ENCODE assay signal across 8 cellular contexts in genomic region chr11:72975778-72976520, GRCh38.
DNase-seq lines count a peak whose midpoint lies in the region; ATAC-seq and TF ChIP-seq lines count a peak whose summit lies in the region.

No MANE protein-coding gene starts in this region.

- H3K9ac ChIP-seq in colonic mucosa (ENCODE audit: low read depth in 2 of 2, low read length in 2 of 2), result no peak overlapping the region

- DNase-seq in AG20443 (ENCODE audit: low spot score) (peak; percentile 56), NCI-H226 (peak; percentile 81), colonic mucosa (no peak), DMS53 treated with DMSO at 0.1 percent for 48 hours (lab: John Stamatoyannopoulos, UW; ENCODE audit: unreplicated experiment) (no peak), endothelial cell (ENCODE audit: low spot score) (no peak)
- DNase-seq in naive thymus-derived CD4-positive, alpha-beta T cell, result no peak
- no peak for DNase-seq in activated naive CD4-positive, alpha-beta T cell treated with anti-CD3 and anti-CD28 coated beads, Interleukin-2, amount 50 U/mL, for 16 hours

- H3K4me3 Mint-ChIP-seq in naive thymus-derived CD4-positive, alpha-beta T cell, result no peak overlapping the region
- no peak overlapping the region for H3K4me3 Mint-ChIP-seq in endothelial cell (ENCODE audit: unreplicated experiment)

- H3K4me1 ChIP-seq in colonic mucosa, result no peaks in the 10 kb centered on the region
- H3K4me1 ChIP-seq in naive thymus-derived CD4-positive, alpha-beta T cell (ENCODE audit: control insufficient read depth in 2 of 2, insufficient read depth in 2 of 2, low read length in 2 of 2), result no peaks in the 10 kb centered on the region

- H3K9me3 ChIP-seq in colonic mucosa, result no peaks in the 10 kb centered on the region
- no peaks in the 10 kb centered on the region for H3K9me3 ChIP-seq in naive thymus-derived CD4-positive, alpha-beta T cell (ENCODE audit: control insufficient read depth in 2 of 3, low read length in 3 of 3)

- peaks cover 0 to 10% (median 0%) of the 10 kb centered on the region in 11 donors for H3K9me3 Mint-ChIP-seq in naive thymus-derived CD4-positive, alpha-beta T cell
- no peaks in the 10 kb centered on the region for H3K9me3 Mint-ChIP-seq in endothelial cell (ENCODE audit: unreplicated experiment)

- H3K4me3 ChIP-seq in colonic mucosa, result no peak overlapping the region
- no peak overlapping the region for H3K4me3 ChIP-seq in naive thymus-derived CD4-positive, alpha-beta T cell (ENCODE audit: low read length)

- no peaks in the 10 kb centered on the region for H3K36me3 ChIP-seq in colonic mucosa
- H3K36me3 ChIP-seq in naive thymus-derived CD4-positive, alpha-beta T cell (ENCODE audit: control insufficient read depth in 2 of 3, insufficient read depth in 3 of 3, low read length in 3 of 3), result peaks cover 0 to 10% (median 4%) of the 10 kb centered on the region in 3 experiments

- H3K27me3 Mint-ChIP-seq in naive thymus-derived CD4-positive, alpha-beta T cell, result no peaks in the 10 kb centered on the region
- H3K27me3 Mint-ChIP-seq in endothelial cell (ENCODE audit: unreplicated experiment), result peaks cover 2% of the 10 kb centered on the region

- peak; percentile 64 for ATAC-seq in naive thymus-derived CD4-positive, alpha-beta T cell
- no peak for ATAC-seq in HG03039 (IDR thresholded peaks at IDR 0.05; ENCODE audit: unreplicated experiment)

- TF ChIP-seq CTCF in colonic mucosa (IDR thresholded peaks at IDR 0.05), result no peak
- TF ChIP-seq CTCF in endothelial cell (IDR thresholded peaks at IDR 0.05; ENCODE audit: unreplicated experiment), result no peak

- POLR2A ChIA-PET in naive thymus-derived CD4-positive, alpha-beta T cell (lab: Charles Lee), result no interaction called here

- H3K27me3 ChIP-seq in colonic mucosa, result no peaks in the 10 kb centered on the region
- H3K27me3 ChIP-seq in naive thymus-derived CD4-positive, alpha-beta T cell (ENCODE audit: control insufficient read depth in 2 of 2, insufficient read depth in 2 of 2, low read length in 2 of 2), result no peaks in the 10 kb centered on the region

- H3K27ac Mint-ChIP-seq in naive thymus-derived CD4-positive, alpha-beta T cell, result no peak overlapping the region
- no peak overlapping the region for H3K27ac Mint-ChIP-seq in endothelial cell (ENCODE audit: unreplicated experiment)

- peaks cover 13 to 74% (median 64%) of the 10 kb centered on the region in 5 donors for H3K36me3 Mint-ChIP-seq in naive thymus-derived CD4-positive, alpha-beta T cell
- peaks cover 46% of the 10 kb centered on the region for H3K36me3 Mint-ChIP-seq in endothelial cell (ENCODE audit: low read depth, unreplicated experiment)

- peak overlapping the region; percentile 24 for H3K27ac ChIP-seq in colonic mucosa
- no peak overlapping the region for H3K27ac ChIP-seq in naive thymus-derived CD4-positive, alpha-beta T cell (ENCODE audit: low read depth, low read length)

- intact Hi-C loops in colonic mucosa (cut with DNase I), result no loop called here
- intact Hi-C loops in naive thymus-derived CD4-positive, alpha-beta T cell (cut with micrococcal nuclease), result no loop called here

- CTCF ChIA-PET in naive thymus-derived CD4-positive, alpha-beta T cell (lab: Charles Lee), result no interaction called here

- peaks cover under 1 to 25% (median 10%) of the 10 kb centered on the region in 7 donors for H3K4me1 Mint-ChIP-seq in naive thymus-derived CD4-positive, alpha-beta T cell
- H3K4me1 Mint-ChIP-seq in endothelial cell (ENCODE audit: unreplicated experiment), result no peaks in the 10 kb centered on the region

Comparison
In these comparisons a context has a peak if more than half of its experiments do, and no peak if none do; other contexts are left out.
1. DNase-seq: peak in AG20443 (single experiment) and NCI-H226 (single experiment); none in colonic mucosa (single experiment), naive thymus-derived CD4-positive, alpha-beta T cell (0 of 9), DMS53 treated with DMSO at 0.1 percent for 48 hours (single experiment), activated naive CD4-positive, alpha-beta T cell treated with anti-CD3 and anti-CD28 coated beads, Interleukin-2, amount 50 U/mL, for 16 hours (single experiment) and endothelial cell (single experiment).